In genomic region chr7:157397036-157397720, GRCh38 we compare ENCODE assay signal across 8 cellular contexts.
DNase-seq lines count a peak whose midpoint lies in the region; ATAC-seq and TF ChIP-seq lines count a peak whose summit lies in the region.
"Had no signal": no experiment of that assay in that cellular context is flagged by ENCODE, and none has a peak within 500 bp of the region (broad histone marks: within the 10 kb centered on the region; RNA-seq: fewer than 3 reads in every experiment).

No MANE protein-coding gene starts in this region.

- H4K5ac ChIP-seq in IMR-90 (ENCODE audit: low read depth, low read length) = no peak overlapping the region; the same call in 1 of the 2 replicates

- TF ChIP-seq POLR2A in IMR-90 (IDR thresholded peaks at IDR 0.05; ENCODE audit: low read depth, low read length) = no peak
- no peak for TF ChIP-seq POLR2A in body of pancreas (IDR thresholded peaks at IDR 0.05)
- TF ChIP-seq POLR2A in suprapubic skin (IDR thresholded peaks at IDR 0.05) = no peak

- no peak overlapping the region for H3K4me3 ChIP-seq in IMR-90 (ENCODE audit: insufficient read depth, low read depth, low read length)
- no peak overlapping the region for H3K4me3 ChIP-seq in body of pancreas
- no peak overlapping the region for H3K4me3 ChIP-seq in suprapubic skin
- H3K4me3 ChIP-seq: GM12878 had no signal

- peak overlapping the region; percentile 93 for H4K91ac ChIP-seq in IMR-90 (ENCODE audit: insufficient read depth, low read depth, low read length)

- H3K9me1 ChIP-seq in IMR-90 (ENCODE audit: insufficient read depth, low read length) = peaks cover 32% of the 10 kb centered on the region

- H2AFZ ChIP-seq in IMR-90 (replicated peaks; ENCODE audit: low read length, poor library complexity) = no peak overlapping the region

- H3K9me3 ChIP-seq in IMR-90 (ENCODE audit: control insufficient read depth, insufficient read depth, low read length) (no peaks in the 10 kb centered on the region), body of pancreas (no peaks in the 10 kb centered on the region), suprapubic skin (no peaks in the 10 kb centered on the region)

- dilution Hi-C loops in IMR-90 (cut with HindIII; ENCODE audit: low sequenced_read_pairs, unreplicated experiment) = no loop called here

- no peak overlapping the region; the same call in 1 of the 2 replicates for H3K18ac ChIP-seq in IMR-90 (ENCODE audit: low read depth, low read length)

- H3K27me3 ChIP-seq in IMR-90 (ENCODE audit: control insufficient read depth, insufficient read depth, low read length) (no peaks in the 10 kb centered on the region), body of pancreas (no peaks in the 10 kb centered on the region), suprapubic skin (no peaks in the 10 kb centered on the region)

- H3K4me1 ChIP-seq in IMR-90 (ENCODE audit: control insufficient read depth, insufficient read depth, low read length) (peaks cover 16% of the 10 kb centered on the region), body of pancreas (peaks cover 12% of the 10 kb centered on the region), suprapubic skin (peaks cover 10% of the 10 kb centered on the region)

- no peak for TF ChIP-seq CTCF in IMR-90 (conservative IDR thresholded peaks at IDR 0.05; ENCODE audit: low read depth, low read length)
- TF ChIP-seq CTCF in body of pancreas (IDR thresholded peaks at IDR 0.05) = no peak
- TF ChIP-seq CTCF in suprapubic skin (IDR thresholded peaks at IDR 0.05) = no peak

- 93% methylated on average over 19 of the region's 31 CpGs; no CpG with 5 or more reads in 1 of the 2 experiments for whole genome bisulfite sequencing in IMR-90 (ENCODE audit: extremely low coverage in 2 of 2, insufficient read length in 1 of 2), 2 experiments
- 95 to 96% methylated on average over 28 to 30 of the region's 31 CpGs for WGBS in body of pancreas, 2 donors
- 92% methylated on average over 30 of the region's 31 CpGs for WGBS in suprapubic skin

- H3K4me2 ChIP-seq in IMR-90 (ENCODE audit: low read depth, low read length) = no peak overlapping the region

- peak overlapping the region; percentile 98; the same call in 1 of the 2 replicates for H3K23ac ChIP-seq in IMR-90 (ENCODE audit: low read depth, low read length)

- CTCF ChIA-PET in IMR-90 (lab: Yijun Ruan, JAX) = no interaction called here

- peak overlapping the region; percentile 95 for H3K4ac ChIP-seq in IMR-90 (ENCODE audit: low read depth, low read length)

- H4K8ac ChIP-seq in IMR-90 (ENCODE audit: low read depth in 2 of 2, low read length in 2 of 2) = peak overlapping the region; percentile 59 to 89; a peak in 3 of 4 replicates

- H2AK5ac ChIP-seq in IMR-90 (ENCODE audit: low read depth, low read length) = peak overlapping the region; percentile 80

- H3K14ac ChIP-seq in IMR-90 (replicated peaks; ENCODE audit: low read depth, low read length) = peak overlapping the region; percentile 69

- H2BK15ac ChIP-seq in IMR-90 (ENCODE audit: low read depth, low read length) = peak overlapping the region; percentile 84; the same call in 2 of the 3 replicates

- peaks cover 27 to 83% of the 10 kb centered on the region in 2 experiments for H3K79me1 ChIP-seq in IMR-90 (ENCODE audit: low read depth in 1 of 2, low read length in 2 of 2)

- H4K20me1 ChIP-seq in IMR-90 (ENCODE audit: insufficient read depth, low read length) = peaks cover 46% of the 10 kb centered on the region

- peak overlapping the region; percentile 91 for H2BK5ac ChIP-seq in IMR-90 (ENCODE audit: low read depth, low read length, poor library complexity, severe bottlenecking)

- intact Hi-C loops in IMR-90 (cut with micrococcal nuclease) (no loop called here), body of pancreas (cut with DNase I) (no loop called here)

- ATAC-seq in IMR-90 (ENCODE audit: low read depth) (no peak), body of pancreas (peak; percentile 24), GM19463 (IDR thresholded peaks at IDR 0.05; ENCODE audit: unreplicated experiment) (no peak)

- no TSS peak for BruUV-seq in IMR-90 (replicated peaks; lab: Mats Ljungman, UMichigan)

- 0 out of 2 replicates have a peak overlapping the region, but pooled peaks have one; percentile 92 for H2BK20ac ChIP-seq in IMR-90 (ENCODE audit: low read depth, low read length)

- H3K27ac ChIP-seq in IMR-90 (ENCODE audit: insufficient read depth, low read length) (peak overlapping the region; percentile 96), body of pancreas (peak overlapping the region in 2 of 4 donors; percentile 63 to 71), suprapubic skin (peak overlapping the region; percentile 44)

- TF ChIP-seq EP300 in suprapubic skin (IDR thresholded peaks at IDR 0.05) = no peak

- H3K36me3 ChIP-seq in IMR-90 (ENCODE audit: control insufficient read depth, insufficient read depth, low read length) = peaks cover 29% of the 10 kb centered on the region; the same call in 1 of the 2 replicates
- peaks cover 0 to 2% of the 10 kb centered on the region in 2 donors for H3K36me3 ChIP-seq in body of pancreas (replicated peaks in 1 of 2; ENCODE audit: insufficient read depth in 1 of 2, low read depth in 2 of 2)
- peaks cover 42% of the 10 kb centered on the region for H3K36me3 ChIP-seq in suprapubic skin

- in situ Hi-C loops in IMR-90 (cut with MboI; ENCODE audit: low sequenced_read_pairs) = loop anchor here (25.0 kb wide), 1 partner anchor 435 kb away; no protein-coding TSS in a partner anchor

- POLR2A ChIA-PET in IMR-90 (lab: Charles Lee; ENCODE audit: unreplicated experiment) = no interaction called here

- peak overlapping the region; percentile 96; the same call in 1 of the 2 replicates for H2BK120ac ChIP-seq in IMR-90 (ENCODE audit: low read depth, low read length)

- H3K56ac ChIP-seq in IMR-90 (ENCODE audit: extremely low read depth, insufficient read depth, low read length) = no peak overlapping the region

- no peak for DNase-seq in IMR-90
- peak in 3 of 4 donors; percentile 46 to 55 (median 55) for DNase-seq in body of pancreas
- DNase-seq in left kidney (ENCODE audit: low read depth, low spot score) = peak; percentile 35
- DNase-seq in suprapubic skin (ENCODE audit: low spot score in 2 of 2) = no peak
- DNase-seq in anterior cingulate cortex (lab: John Stamatoyannopoulos, UW) = no peak
- DNase-seq in islet precursor cell = no peak

- no peak for TF ChIP-seq RAD21 in IMR-90 (IDR thresholded peaks at IDR 0.05; ENCODE audit: low read length)

- H2AK9ac ChIP-seq in IMR-90 (replicated peaks; ENCODE audit: low read depth, low read length, poor library complexity) = peak overlapping the region; percentile 82

- no peak overlapping the region for H3K9ac ChIP-seq in IMR-90 (ENCODE audit: low read depth, low read length)

TF ChIP-seq in IMR-90, 13 proteins besides CTCF, POLR2A, EP300 and RAD21:
- TF ChIP-seq ELK1 (IDR thresholded peaks at IDR 0.05; ENCODE audit: borderline replicate concordance, low read depth, low read length) (no peak), MAFK (IDR thresholded peaks at IDR 0.05; ENCODE audit: low read depth, low read length) (no peak), USF2 (IDR thresholded peaks at IDR 0.05; ENCODE audit: low read depth, low read length) (no peak), MXI1 (IDR thresholded peaks at IDR 0.05; ENCODE audit: borderline replicate concordance, low read depth, low read length) (no peak), FOS (IDR thresholded peaks at IDR 0.05; ENCODE audit: low read depth, low read length) (no peak), BHLHE40 (IDR thresholded peaks at IDR 0.05; ENCODE audit: low read depth, low read length) (no peak), MAZ (IDR thresholded peaks at IDR 0.05; ENCODE audit: borderline replicate concordance, low read depth, low read length) (no peak), NFE2L2 (IDR thresholded peaks at IDR 0.05; ENCODE audit: low read depth, low read length) (no peak), RFX5 (IDR thresholded peaks at IDR 0.05; ENCODE audit: low read depth, low read length) (no peak), RCOR1 (IDR thresholded peaks at IDR 0.05; ENCODE audit: insufficient replicate concordance, low read length) (no peak), CEBPB (IDR thresholded peaks at IDR 0.05; ENCODE audit: low read depth, low read length) (no peak), SMC3 (IDR thresholded peaks at IDR 0.05; ENCODE audit: low read depth, low read length) (no peak), CHD1 (IDR thresholded peaks at IDR 0.05; ENCODE audit: low read depth, low read length) (no peak)

Comparison
In these comparisons a context has a peak if more than half of its experiments do, and no peak if none do; other contexts are left out.
1. DNase-seq: peak in body of pancreas (3 of 4) and left kidney (single experiment); none in IMR-90 (single experiment), suprapubic skin (0 of 2), anterior cingulate cortex (0 of 58) and islet precursor cell (single experiment).